12 cellular contexts compared by ENCODE assay signal in genomic region chr12:67988600-67988999, GRCh38. TPM values are rescaled to one million over a fixed set of nuclear protein-coding genes. Genes with fewer than 3 reads are reported as not detected.
DNase-seq lines count a peak whose midpoint lies in the region; ATAC-seq, FAIRE-seq and TF ChIP-seq lines count a peak whose summit lies in the region.
"Had no signal": no experiment of that assay in that cellular context is flagged by ENCODE, and none has a peak within 500 bp of the region (broad histone marks: within the 10 kb centered on the region; RNA-seq: fewer than 3 reads in every experiment).

No MANE protein-coding gene starts in this region.

- intact Hi-C loops in activated B cell treated with CpG ODN at 0.5 μM for 24 hours (cut with micrococcal nuclease) = loop anchor here (2.0 to 5.0 kb wide), 2 partner anchors 24 to 291 kb away; no protein-coding TSS in a partner anchor
- intact Hi-C loops in colonic mucosa (cut with DNase I) = no loop called here

- H3K4me1 Mint-ChIP-seq in activated B cell treated with CpG ODN at 0.5 μM for 24 hours (peaks cover 63% of the 10 kb centered on the region), HFFc6 (ENCODE audit: low read depth) (no peaks in the 10 kb centered on the region)

- TF ChIP-seq CTCF in activated B cell treated with CpG ODN at 0.5 μM for 24 hours (IDR thresholded peaks at IDR 0.05) = no peak
- TF ChIP-seq CTCF in HFFc6 (IDR thresholded peaks at IDR 0.05) = no peak
- TF ChIP-seq CTCF in colonic mucosa (IDR thresholded peaks at IDR 0.05) = no peak

- peaks cover 9% of the 10 kb centered on the region for H3K9me3 Mint-ChIP-seq in activated B cell treated with CpG ODN at 0.5 μM for 24 hours
- no peaks in the 10 kb centered on the region for H3K9me3 Mint-ChIP-seq in HFFc6

- H3K9me3 ChIP-seq in colonic mucosa = no peaks in the 10 kb centered on the region

- CTCF ChIA-PET in activated B cell treated with CpG ODN at 0.5 μM for 24 hours (lab: Charles Lee) = interaction anchor here (1.0 to 1.2 kb wide), 2 partner anchors 13 to 24 kb away, joined by 3 read pairs; no protein-coding TSS in a partner anchor

- H3K27me3 Mint-ChIP-seq in activated B cell treated with CpG ODN at 0.5 μM for 24 hours (no peaks in the 10 kb centered on the region), HFFc6 (ENCODE audit: insufficient read depth) (peaks cover 17% of the 10 kb centered on the region)

- H3K4me3 Mint-ChIP-seq in activated B cell treated with CpG ODN at 0.5 μM for 24 hours (peak overlapping the region; percentile 78), HFFc6 (no peak overlapping the region)

- H3K27ac Mint-ChIP-seq in activated B cell treated with CpG ODN at 0.5 μM for 24 hours (peak overlapping the region; percentile 94), HFFc6 (no peak overlapping the region)

- H3K27ac ChIP-seq in colonic mucosa = no peak overlapping the region
- H3K27ac ChIP-seq: RWPE1 had no signal

- H3K4me1 ChIP-seq in colonic mucosa = no peaks in the 10 kb centered on the region

- H3K4me3 ChIP-seq in colonic mucosa = no peak overlapping the region

- DNase-seq in activated B cell treated with CpG ODN at 0.5 μM for 24 hours (no peak), HFFc6 (no peak), colonic mucosa (no peak), frontal cortex (ENCODE audit: low spot score in 2 of 2) (no peak), dedifferentiated amniotic fluid mesenchymal stem cell (ENCODE audit: extremely low spot score) (no peak)
- DNase-seq: IMR-90 had no signal

- ATAC-seq in GM18511 (IDR thresholded peaks at IDR 0.05; ENCODE audit: unreplicated experiment) (peak; percentile 82), GM21360 (IDR thresholded peaks at IDR 0.05; ENCODE audit: unreplicated experiment) (peak; percentile 79), HG03097 (IDR thresholded peaks at IDR 0.05; ENCODE audit: low FRiP score, unreplicated experiment) (peak; percentile 70), activated B cell treated with CpG ODN at 0.5 μM for 24 hours (ENCODE audit: low read depth) (peak; percentile 32)

- no peak for FAIRE-seq in frontal cortex (lab: Jason Lieb, UNC)
- FAIRE-seq: keratinocyte had no signal

- POLR2A ChIA-PET in activated B cell treated with CpG ODN at 0.5 μM for 24 hours (lab: Charles Lee) = interaction anchor here (0.7 to 4.5 kb wide), 5 partner anchors 23 to 720 kb away, joined by 3 to 19 read pairs (median 5); partner anchors contain the start of gene CAND1

- H3K9ac ChIP-seq in colonic mucosa (ENCODE audit: low read depth in 2 of 2, low read length in 2 of 2) = no peak overlapping the region

- no peaks in the 10 kb centered on the region for H3K36me3 ChIP-seq in colonic mucosa

- no peaks in the 10 kb centered on the region for H3K27me3 ChIP-seq in colonic mucosa

- H3K36me3 Mint-ChIP-seq in activated B cell treated with CpG ODN at 0.5 μM for 24 hours (ENCODE audit: low read depth) (no peaks in the 10 kb centered on the region), HFFc6 (ENCODE audit: low read depth) (peaks cover 9% of the 10 kb centered on the region; the same call in 1 of the 2 replicates)

RNA-seq across cellular contexts. Expression of gene IFNG-AS1, which starts 0.6 kb away (rescaled TPM):
- total RNA-seq in activated B cell treated with CpG ODN at 0.5 μM for 24 hours (2.0 and 3.2 TPM in 2 replicates), colonic mucosa (not detected), frontal cortex (not detected)
- total RNA-seq in HFFc6 (2021; fragmentation: NEBNext Ultra II Directional; extraction: Animal tissue kit (Norgen Biotek cat#: 25700)) = not detected
- total RNA-seq: IMR-90, pulmonary artery endothelial cell had no signal

Comparison
In these comparisons a context has a peak if more than half of its experiments do, and no peak if none do; other contexts are left out.
1. ATAC-seq: peak in every context shown above with its lines; median percentile 82 in GM18511; 79 in GM21360; 70 in HG03097; 32 in activated B cell treated with CpG ODN at 0.5 μM for 24 hours.